In the genomic region with DNA sequence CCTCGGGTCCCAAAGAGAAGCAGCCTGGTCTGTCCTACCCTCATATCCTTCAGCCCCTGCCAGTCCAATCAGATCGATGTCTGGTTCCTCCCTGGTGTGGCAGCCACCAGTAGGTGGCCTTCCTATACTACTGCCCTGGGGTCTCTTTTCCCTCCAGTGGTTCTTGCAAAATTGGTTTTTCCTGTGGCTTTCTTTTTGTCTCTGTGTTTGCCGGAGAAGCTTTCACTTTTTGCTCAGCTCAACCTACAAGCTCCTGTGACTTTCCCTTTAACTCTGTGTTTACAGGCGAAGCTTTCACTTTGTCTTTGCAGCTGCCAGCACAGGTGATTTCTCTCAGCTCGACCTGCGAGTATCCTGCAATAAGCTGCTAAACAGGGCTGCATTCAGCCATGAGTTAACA, we compare ENCODE assay signal across 1 cellular context.
TF ChIP-seq lines count a peak whose summit lies in the region.

No MANE protein-coding gene starts in this region.

TF ChIP-seq in HepG2, 621 proteins besides CTCF, POLR2A, EP300 and RAD21 (continued from another document):
- 0 out of 2 replicates have a peak, but pooled peaks have one; percentile 21 for TF ChIP-seq KLF12 (CRISPR knock-in tag; IDR thresholded peaks at IDR 0.05; ENCODE audit: borderline replicate concordance)
- TF ChIP-seq FOSL1 (CRISPR knock-in tag; IDR thresholded peaks at IDR 0.05; ENCODE audit: borderline replicate concordance), result no peak
- TF ChIP-seq ZNF331 (CRISPR knock-in tag; IDR thresholded peaks at IDR 0.05), result peak; percentile 19; the same call in 1 of the 2 replicates
- peak; percentile 70 for TF ChIP-seq ZMYM4 (CRISPR knock-in tag; IDR thresholded peaks at IDR 0.05)
- 0 out of 2 replicates have a peak, but pooled peaks have one; percentile 21 for TF ChIP-seq ISL2 (CRISPR knock-in tag; IDR thresholded peaks at IDR 0.05)
- peak; percentile 64 for TF ChIP-seq STAG1 (CRISPR knock-in tag; IDR thresholded peaks at IDR 0.05)
- TF ChIP-seq HMGXB4 (CRISPR knock-in tag; IDR thresholded peaks at IDR 0.05; ENCODE audit: borderline replicate concordance in 1 of 2, low read depth in 1 of 2), result 0 out of 4 replicates have a peak, but pooled peaks of 1 of the 2 experiments have one; percentile 22
- TF ChIP-seq XRCC5 (optimal IDR thresholded peaks at IDR 0.05; ENCODE audit: low read length), result no peak
- peak; percentile 49; the same call in 1 of the 2 replicates for TF ChIP-seq SMC3 (IDR thresholded peaks at IDR 0.05; ENCODE audit: low read length)
